ENCODE assay signal across 10 cellular contexts in genomic region chr1:26021647-26022403, GRCh38. TPM values are rescaled to one million over a fixed set of nuclear protein-coding genes. Genes with fewer than 3 reads are reported as not detected.
DNase-seq lines count a peak whose midpoint lies in the region; ATAC-seq, FAIRE-seq and TF ChIP-seq lines count a peak whose summit lies in the region.
"Had no signal": no experiment of that assay in that cellular context is flagged by ENCODE, and none has a peak within 500 bp of the region (broad histone marks: within the 10 kb centered on the region; RNA-seq: fewer than 3 reads in every experiment).

EXTL1 (plus strand) TSS chr1:26021775; CDS start chr1:26022647, 872 bp downstream.

- intact Hi-C loops in heart right ventricle (cut with DNase I): no loop called here
- intact Hi-C loops in psoas muscle (cut with DNase I): no loop called here

- ATAC-seq in heart right ventricle (peak; percentile 79 to 89 (median 82)), psoas muscle (peak; percentile 81 to 84 (median 83))

- TF ChIP-seq CTCF in heart right ventricle (IDR thresholded peaks at IDR 0.05): no peak
- TF ChIP-seq CTCF in psoas muscle (IDR thresholded peaks at IDR 0.05): no peak

- WGBS in heart right ventricle, 2 donors: 17 to 28% methylated on average over 15 of the region's 15 CpGs
- WGBS in psoas muscle, 3 donors: 16 to 19% (median 16%) methylated on average over 13 to 15 of the region's 15 CpGs

- H3K27me3 ChIP-seq in heart right ventricle: no peaks in the 10 kb centered on the region
- no peaks in the 10 kb centered on the region for H3K27me3 ChIP-seq in psoas muscle (ENCODE audit: insufficient read depth in 3 of 3, low read length in 2 of 3)

- H3K36me3 ChIP-seq in heart right ventricle (no peaks in the 10 kb centered on the region), psoas muscle (ENCODE audit: insufficient read depth in 1 of 2, low read depth in 1 of 2) (no peaks in the 10 kb centered on the region)

- in situ Hi-C loops in G401 (cut with HindIII; ENCODE audit: low sequenced_read_pairs): no loop called here

- H3K27ac ChIP-seq in heart right ventricle: peak within 1 kb of the TSS; percentile 58 to 97 (median 84)
- H3K27ac ChIP-seq in psoas muscle: peak within 1 kb of the TSS; percentile 73

- H3K4me3 ChIP-seq in heart right ventricle (peak within 1 kb of the TSS in 7 of 10 donors; percentile 26 to 49 (median 45)), psoas muscle (peak within 1 kb of the TSS; percentile 9)

- H3K9me3 ChIP-seq in heart right ventricle (no peaks in the 10 kb centered on the region), psoas muscle (no peaks in the 10 kb centered on the region)

- H3K4me1 ChIP-seq in heart right ventricle (peaks cover 9 to 71% (median 44%) of the 10 kb centered on the region in 9 donors), psoas muscle (peaks cover 39% of the 10 kb centered on the region)

- FAIRE-seq in TTC549 (lab: Jason Lieb, UNC): peak; percentile 82
- FAIRE-seq: HTR-8/SVneo had no signal

- DNase-seq in G401 (ENCODE audit: low spot score) (peak; percentile 67), heart right ventricle (peak; percentile 77 to 79), psoas muscle (peak; percentile 64 to 87), SHP77 treated with DMSO at 0.1 percent for 48 hours (lab: John Stamatoyannopoulos, UW) (no peak), NCI-H345 treated with DMSO at 0.1 percent for 48 hours (lab: John Stamatoyannopoulos, UW; ENCODE audit: unreplicated experiment) (no peak), NCI-H2029 (lab: John Stamatoyannopoulos, UW) (no peak), T-helper 1 cell (no peak)

RNA-seq across cellular contexts. Expression of gene EXTL1, which starts in this region (rescaled TPM):
- 88.2 and 101 TPM in 2 replicates for total RNA-seq in G401 (2014; rRNA removed; shearing (Covaris generic))
- total RNA-seq in heart right ventricle (10 to 100 TPM in 5 of 10 donors, 1 to 10 TPM in 5; 1.1 to 17.0 (median 9.1) TPM), psoas muscle (1 to 10 TPM in 3 of 4 donors, under 1 TPM in 1; 0.39 to 4.6 (median 2.1) TPM)
- polyA plus RNA-seq in heart right ventricle (1 to 10 TPM in 1 of 2 donors, under 1 TPM in 1; 0.91 to 5.3 TPM), psoas muscle (1 to 10 TPM in 1 of 3 donors, under 1 TPM in 2; 0.61 to 1.1 (median 0.90) TPM)
- polyA plus RNA-seq: liver had no signal

Comparison
In these comparisons a context has a peak if more than half of its experiments do, and no peak if none do; other contexts are left out.
1. DNase-seq: peak in G401 (single experiment), heart right ventricle (2 of 2) and psoas muscle (2 of 2); none in SHP77 treated with DMSO at 0.1 percent for 48 hours (single experiment), NCI-H345 treated with DMSO at 0.1 percent for 48 hours (single experiment), NCI-H2029 (single experiment) and T-helper 1 cell (0 of 5).